ENCODE assay signal across 9 cellular contexts in the genomic region with DNA sequence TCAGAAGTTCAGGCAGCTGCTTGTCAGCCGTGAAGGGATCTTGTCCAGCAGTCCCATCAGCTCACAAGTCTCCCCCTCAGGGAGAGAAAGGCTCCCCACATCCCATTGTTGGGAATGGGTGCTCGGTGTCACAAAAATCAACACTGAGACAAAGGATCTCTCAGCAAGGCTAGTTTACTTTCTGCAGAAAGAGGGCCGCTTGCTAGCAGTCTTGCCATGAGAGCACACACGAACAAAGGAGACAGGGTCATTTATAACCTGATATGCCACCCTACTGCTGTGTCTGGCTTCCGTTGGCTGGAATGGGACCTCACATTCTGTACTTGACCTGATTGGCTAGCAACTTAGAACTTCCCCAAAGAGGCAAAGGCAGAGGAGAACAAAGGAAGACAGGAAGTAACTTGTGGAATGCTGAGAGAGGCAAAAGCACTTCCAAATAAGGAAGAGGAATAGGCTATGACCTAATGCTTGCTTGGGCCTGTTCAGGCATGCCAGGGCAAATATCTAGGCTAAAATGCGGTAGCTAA. TPM values are rescaled to one million over a fixed set of nuclear protein-coding genes. Genes with fewer than 3 reads are reported as not detected.
DNase-seq lines count a peak whose midpoint lies in the region; ATAC-seq and TF ChIP-seq lines count a peak whose summit lies in the region.
"Had no signal": no experiment of that assay in that cellular context is flagged by ENCODE, and none has a peak within 500 bp of the region (broad histone marks: within the 10 kb centered on the region; RNA-seq: fewer than 3 reads in every experiment).

No MANE protein-coding gene starts in this region.

- TF ChIP-seq CTCF in fibroblast of villous mesenchyme (IDR thresholded peaks at IDR 0.05; ENCODE audit: insufficient read depth, low read depth, low read length): no peak

- H3K4me3 ChIP-seq in HUES64 (ENCODE audit: low read length) (peak overlapping the region; percentile 12), fibroblast of villous mesenchyme (ENCODE audit: low read depth, low read length) (no peak overlapping the region)

- peaks cover 4% of the 10 kb centered on the region; the same call in 1 of the 2 replicates for H3K9me3 ChIP-seq in HUES64 (ENCODE audit: insufficient read depth, low read depth, low read length)

- no peaks in the 10 kb centered on the region for H3K36me3 ChIP-seq in HUES64 (ENCODE audit: insufficient read depth, low read length)

- H3K9ac ChIP-seq in HUES64 (ENCODE audit: low read depth, low read length): peak overlapping the region; percentile 81

- 53% methylated on average over 6 of the region's 6 CpGs for WGBS in HUES64

- H3K27me3 ChIP-seq in HUES64 (ENCODE audit: insufficient read depth, low read length): no peaks in the 10 kb centered on the region

- DNase-seq in AG08396 (ENCODE audit: low spot score): peak; percentile 55
- peak; percentile 8 for DNase-seq in SK-N-DZ (ENCODE audit: low spot score)
- peak; percentile 72 for DNase-seq in fibroblast of villous mesenchyme (ENCODE audit: low read depth)
- DNase-seq in pons (ENCODE audit: low spot score): peak; percentile 91
- DNase-seq in left lobe of liver (ENCODE audit: low spot score): no peak
- no peak for DNase-seq in DMS114 treated with DMSO at 0.1 percent for 48 hours (lab: John Stamatoyannopoulos, UW; ENCODE audit: unreplicated experiment)

- peaks cover 22% of the 10 kb centered on the region for H3K4me1 ChIP-seq in HUES64 (ENCODE audit: insufficient read depth, low read length)

- no peak for ATAC-seq in left lobe of liver
- no peak for ATAC-seq in HG03460 (IDR thresholded peaks at IDR 0.05; ENCODE audit: unreplicated experiment)

- peak overlapping the region; percentile 95 for H3K27ac ChIP-seq in HUES64 (ENCODE audit: low read depth, low read length)

RNA-seq across cellular contexts. Expression of gene IGFL3, which starts 8.7 kb away (rescaled TPM):
- not detected for polyA plus RNA-seq in HUES64 (2013, experiment 1 of 2)
- polyA plus RNA-seq in HUES64 (2013, experiment 2 of 2): not detected
- polyA plus RNA-seq in SK-N-DZ (2014; cell fraction: cytosol; rRNA removed): not detected in 2 replicates
- not detected in 2 replicates for polyA plus RNA-seq in SK-N-DZ (2014; cell fraction: nucleus; rRNA removed)
- total RNA-seq in fibroblast of villous mesenchyme (not detected in 2 replicates), left lobe of liver (not detected)
- total RNA-seq: aorta had no signal
- polyA plus RNA-seq: aorta had no signal

RNA-seq across cellular contexts. Expression of gene IGFL2, which starts 14.9 kb away (rescaled TPM):
- not detected for polyA plus RNA-seq in HUES64 (2013, experiment 1 of 2)
- polyA plus RNA-seq in HUES64 (2013, experiment 2 of 2): not detected
- polyA plus RNA-seq in SK-N-DZ (2014; cell fraction: cytosol; rRNA removed): not detected in 2 replicates
- not detected in 2 replicates for polyA plus RNA-seq in SK-N-DZ (2014; cell fraction: nucleus; rRNA removed)
- not detected in 2 replicates for total RNA-seq in fibroblast of villous mesenchyme
- not detected for total RNA-seq in left lobe of liver
- polyA plus RNA-seq: aorta had no signal

Comparison
In these comparisons a context has a peak if more than half of its experiments do, and no peak if none do; other contexts are left out.
1. DNase-seq: peak in AG08396 (single experiment), SK-N-DZ (single experiment), fibroblast of villous mesenchyme (single experiment) and pons (single experiment); none in left lobe of liver (single experiment) and DMS114 treated with DMSO at 0.1 percent for 48 hours (single experiment).